8 cellular contexts compared by ENCODE assay signal in the genomic region with DNA sequence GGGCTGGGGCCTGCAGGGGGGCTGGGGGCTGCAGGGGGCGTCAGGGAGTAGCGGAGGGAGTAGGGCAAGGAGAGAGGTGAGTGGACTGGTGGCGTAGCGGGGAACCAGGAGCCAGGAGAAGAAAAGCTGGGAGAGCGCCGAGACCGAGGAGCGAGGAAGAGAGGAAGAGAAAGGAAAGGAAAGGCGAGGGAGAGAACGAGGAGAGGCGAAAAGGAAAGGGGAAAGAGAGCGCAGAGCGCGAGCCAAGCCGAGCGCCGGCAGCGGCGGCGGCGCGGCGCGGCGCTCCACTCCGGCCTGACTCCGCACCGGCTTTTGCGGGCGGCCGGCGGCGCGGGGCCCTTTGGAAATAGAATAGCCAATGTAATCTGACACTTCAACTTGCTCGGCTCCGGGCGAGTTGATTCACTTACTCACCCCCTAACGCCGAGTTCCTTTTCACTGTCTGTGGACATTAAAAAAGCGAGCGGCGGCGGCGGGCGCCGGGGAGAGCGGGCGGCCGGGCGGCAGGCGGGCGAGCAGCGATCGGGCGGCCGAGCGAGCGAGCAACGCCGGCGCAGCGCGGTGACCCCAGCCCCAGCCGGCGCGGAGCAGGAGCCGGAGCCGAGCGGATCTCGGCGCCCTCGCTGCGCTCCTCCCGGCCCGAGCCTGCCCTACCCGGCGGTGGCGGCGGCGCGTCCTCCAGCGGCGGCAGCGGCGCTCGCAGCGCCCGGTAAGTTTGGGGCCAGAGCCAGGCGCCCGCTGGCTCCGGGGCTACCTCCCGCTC. TPM values are rescaled to one million over a fixed set of nuclear protein-coding genes. Genes with fewer than 3 reads are reported as not detected.
DNase-seq lines count a peak whose midpoint lies in the region; ATAC-seq lines count a peak whose summit lies in the region.

A gene with protein sequence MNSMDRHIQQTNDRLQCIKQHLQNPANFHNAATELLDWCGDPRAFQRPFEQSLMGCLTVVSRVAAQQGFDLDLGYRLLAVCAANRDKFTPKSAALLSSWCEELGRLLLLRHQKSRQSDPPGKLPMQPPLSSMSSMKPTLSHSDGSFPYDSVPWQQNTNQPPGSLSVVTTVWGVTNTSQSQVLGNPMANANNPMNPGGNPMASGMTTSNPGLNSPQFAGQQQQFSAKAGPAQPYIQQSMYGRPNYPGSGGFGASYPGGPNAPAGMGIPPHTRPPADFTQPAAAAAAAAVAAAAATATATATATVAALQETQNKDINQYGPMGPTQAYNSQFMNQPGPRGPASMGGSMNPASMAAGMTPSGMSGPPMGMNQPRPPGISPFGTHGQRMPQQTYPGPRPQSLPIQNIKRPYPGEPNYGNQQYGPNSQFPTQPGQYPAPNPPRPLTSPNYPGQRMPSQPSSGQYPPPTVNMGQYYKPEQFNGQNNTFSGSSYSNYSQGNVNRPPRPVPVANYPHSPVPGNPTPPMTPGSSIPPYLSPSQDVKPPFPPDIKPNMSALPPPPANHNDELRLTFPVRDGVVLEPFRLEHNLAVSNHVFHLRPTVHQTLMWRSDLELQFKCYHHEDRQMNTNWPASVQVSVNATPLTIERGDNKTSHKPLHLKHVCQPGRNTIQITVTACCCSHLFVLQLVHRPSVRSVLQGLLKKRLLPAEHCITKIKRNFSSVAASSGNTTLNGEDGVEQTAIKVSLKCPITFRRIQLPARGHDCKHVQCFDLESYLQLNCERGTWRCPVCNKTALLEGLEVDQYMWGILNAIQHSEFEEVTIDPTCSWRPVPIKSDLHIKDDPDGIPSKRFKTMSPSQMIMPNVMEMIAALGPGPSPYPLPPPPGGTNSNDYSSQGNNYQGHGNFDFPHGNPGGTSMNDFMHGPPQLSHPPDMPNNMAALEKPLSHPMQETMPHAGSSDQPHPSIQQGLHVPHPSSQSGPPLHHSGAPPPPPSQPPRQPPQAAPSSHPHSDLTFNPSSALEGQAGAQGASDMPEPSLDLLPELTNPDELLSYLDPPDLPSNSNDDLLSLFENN (plus strand): TSS at position 405 of the 763 bp plus-strand sequence. CDS start 132,667 bp downstream, outside the sequence.

- POLR2A ChIA-PET in activated CD4-positive, alpha-beta T cell treated with anti-CD3 and anti-CD28 coated beads, Interleukin-2, amount 10 ng/mL, durations not matched to agents 7 days and 5 days (lab: Charles Lee): no interaction called here

- DNase-seq in AML-193 (lab: John Stamatoyannopoulos, UW): peak; percentile 79 to 83
- peak; percentile 69 for DNase-seq in NCI-H446 treated with DMSO at 0.1 percent for 48 hours (lab: John Stamatoyannopoulos, UW)
- DNase-seq in activated CD4-positive, alpha-beta T cell treated with anti-CD3 and anti-CD28 coated beads, Interleukin-2, amount 10 ng/mL, durations not matched to agents 7 days and 5 days: peak; percentile 84
- DNase-seq in dedifferentiated amniotic fluid mesenchymal stem cell (ENCODE audit: extremely low spot score): peak; percentile 93
- peak; percentile 91 for DNase-seq in left lobe of liver (ENCODE audit: low spot score)
- DNase-seq in stimulated activated CD4-positive, alpha-beta T cell treated with anti-CD3 and anti-CD28 coated beads, Interleukin-2, amount 100 ng/mL, for 4 hours (ENCODE audit: low read depth): peak; percentile 66

- CTCF ChIA-PET in activated CD4-positive, alpha-beta T cell treated with anti-CD3 and anti-CD28 coated beads, Interleukin-2, amount 10 ng/mL, durations not matched to agents 7 days and 5 days (lab: Charles Lee): interaction anchor here (0.6 to 1.3 kb wide), 2 partner anchors 11 to 35 kb away, joined by 3 read pairs; no protein-coding TSS in a partner anchor

- H3K4me3 Mint-ChIP-seq in activated CD4-positive, alpha-beta T cell treated with anti-CD3 and anti-CD28 coated beads, Interleukin-2, amount 10 ng/mL, durations not matched to agents 7 days and 5 days: peak within 1 kb of the TSS; percentile 94

- ATAC-seq in GM19043 (IDR thresholded peaks at IDR 0.05; ENCODE audit: low read depth, unreplicated experiment) (peak; percentile 52), HG03378 (IDR thresholded peaks at IDR 0.05; ENCODE audit: unreplicated experiment) (peak; percentile 69), left lobe of liver (peak; percentile 54)

- peaks cover 21% of the 10 kb centered on the region for H3K27me3 Mint-ChIP-seq in activated CD4-positive, alpha-beta T cell treated with anti-CD3 and anti-CD28 coated beads, Interleukin-2, amount 10 ng/mL, durations not matched to agents 7 days and 5 days

- no peaks in the 10 kb centered on the region for H3K9me3 Mint-ChIP-seq in activated CD4-positive, alpha-beta T cell treated with anti-CD3 and anti-CD28 coated beads, Interleukin-2, amount 10 ng/mL, durations not matched to agents 7 days and 5 days

- peak within 1 kb of the TSS; percentile 90 for H3K27ac Mint-ChIP-seq in activated CD4-positive, alpha-beta T cell treated with anti-CD3 and anti-CD28 coated beads, Interleukin-2, amount 10 ng/mL, durations not matched to agents 7 days and 5 days

- peaks cover 3% of the 10 kb centered on the region for H3K36me3 Mint-ChIP-seq in activated CD4-positive, alpha-beta T cell treated with anti-CD3 and anti-CD28 coated beads, Interleukin-2, amount 10 ng/mL, durations not matched to agents 7 days and 5 days (ENCODE audit: low read depth)

- H3K4me1 Mint-ChIP-seq in activated CD4-positive, alpha-beta T cell treated with anti-CD3 and anti-CD28 coated beads, Interleukin-2, amount 10 ng/mL, durations not matched to agents 7 days and 5 days: peaks cover 53% of the 10 kb centered on the region

RNA-seq across cellular contexts. Expression of the gene that starts here (rescaled TPM):
- total RNA-seq in activated CD4-positive, alpha-beta T cell treated with anti-CD3 and anti-CD28 coated beads, Interleukin-2, amount 10 ng/mL, durations not matched to agents 7 days and 5 days: 10 to 100 TPM; 27.8 to 31.5 TPM
- total RNA-seq in left lobe of liver: 15.0 TPM

Comparison
In these comparisons a context has a peak if more than half of its experiments do, and no peak if none do; other contexts are left out.
1. Peak in every context shown above with its lines: DNase-seq and ATAC-seq.